Comparison of ENCODE assay signal across 26 cellular contexts in genomic region chrY:19973012-19973411, GRCh38.
"Had no signal": no experiment of that assay in that cellular context is flagged by ENCODE, and none has a peak within 500 bp of the region (broad histone marks: within the 10 kb centered on the region; RNA-seq: fewer than 3 reads in every experiment).

No MANE protein-coding gene starts in this region.

- H3K9me3 ChIP-seq: stomach, suprapubic skin, testis, thoracic aorta, thyroid gland, tibial artery, tibial nerve, transverse colon, upper lobe of left lung, upper lobe of right lung, uterus, vagina had no signal

- H3K27me3 ChIP-seq: stomach, suprapubic skin, testis, thyroid gland, tibial artery, tibial nerve, transverse colon, upper lobe of left lung, upper lobe of right lung, uterus, vagina had no signal

- H3K4me1 ChIP-seq: stomach, suprapubic skin, testis, thyroid gland, tibial artery, tibial nerve, transverse colon, upper lobe of left lung, upper lobe of right lung, uterus, vagina had no signal

- DNase-seq: stimulated activated CD4-positive, alpha-beta T cell treated with anti-CD3 and anti-CD28 coated beads, Interleukin-2, amount 100 ng/mL, for 48 hours; stimulated activated CD4-positive, alpha-beta T cell treated with anti-CD3 and anti-CD28 coated beads, Interleukin-4, amount 100 ng/mL, for 1 hour; stimulated activated CD4-positive, alpha-beta T cell treated with anti-CD3 and anti-CD28 coated beads, Interleukin-4, amount 100 ng/mL, for 24 hours; stimulated activated CD4-positive, alpha-beta T cell treated with anti-CD3 and anti-CD28 coated beads, Interleukin-4, amount 100 ng/mL, for 4 hours; stimulated activated CD8-positive, alpha-beta memory T cell treated with anti-CD3 and anti-CD28 coated beads, Interleukin-4, amount 100 ng/mL, for 48 hours; stimulated activated naive B cell treated with anti-CD40 and anti-IgM and Interleukin-4, amounts not matched to agents 10 μg/mL and 1 μg/mL and 100 μg/mL, for 72 hours; stimulated activated naive CD4-positive, alpha-beta T cell; stimulated activated naive CD4-positive, alpha-beta T cell treated with Interleukin-2 at 50 U/mL for 16 hours; stimulated activated naive CD8-positive, alpha-beta T cell treated with anti-CD3 and anti-CD28 coated beads, Interleukin-15, amount 100 ng/mL, for 72 hours; stimulated activated naive CD8-positive, alpha-beta T cell treated with anti-CD3 and anti-CD28 coated beads, Interleukin-15, Interleukin-2, amounts not matched to agents 100 U/mL and 50 U/mL, for 24 hours; stomach; substantia nigra; testis; thyroid gland; tibial artery; transverse colon; trophoblast cell; upper lobe of left lung; upper lobe of right lung; uterus had no signal

- H3K27ac ChIP-seq: stomach, suprapubic skin, testis, thoracic aorta, thyroid gland, tibial artery, tibial nerve, transverse colon, upper lobe of left lung, upper lobe of right lung, uterus, vagina had no signal

- ATAC-seq: stimulated activated effector memory CD8-positive, alpha-beta T cell treated with anti-CD3 and anti-CD28 coated beads, Interleukin-12 subunit alpha, Interleukin-12 subunit beta, amount 100 ng/mL, for 72 hours; stimulated activated memory B cell treated with anti-CD40 and anti-IgM and Interleukin-4, amounts not matched to agents 10 μg/mL and 1 μg/mL and 100 μg/mL, for 72 hours; stimulated activated naive B cell treated with anti-CD40 and anti-IgM and Interleukin-4, amounts not matched to agents 10 μg/mL and 1 μg/mL and 100 μg/mL, for 72 hours; stimulated activated naive CD8-positive, alpha-beta T cell treated with anti-CD3 and anti-CD28 coated beads, Interleukin-15, amount 100 ng/mL, for 72 hours; stimulated activated naive CD8-positive, alpha-beta T cell treated with anti-CD3 and anti-CD28 coated beads, Interleukin-15, Interleukin-2, amounts not matched to agents 100 U/mL and 50 U/mL, for 24 hours; upper lobe of right lung had no signal

- H3K36me3 ChIP-seq: stomach, suprapubic skin, thoracic aorta, thyroid gland, tibial artery, tibial nerve, transverse colon, upper lobe of left lung, upper lobe of right lung, uterus, vagina had no signal

- H3K4me3 ChIP-seq: stomach, suprapubic skin, testis, thoracic aorta, thyroid gland, tibial artery, tibial nerve, transverse colon, upper lobe of left lung, upper lobe of right lung, uterus, vagina had no signal
